Comparison of ENCODE assay signal across 24 cellular contexts in the genomic region with DNA sequence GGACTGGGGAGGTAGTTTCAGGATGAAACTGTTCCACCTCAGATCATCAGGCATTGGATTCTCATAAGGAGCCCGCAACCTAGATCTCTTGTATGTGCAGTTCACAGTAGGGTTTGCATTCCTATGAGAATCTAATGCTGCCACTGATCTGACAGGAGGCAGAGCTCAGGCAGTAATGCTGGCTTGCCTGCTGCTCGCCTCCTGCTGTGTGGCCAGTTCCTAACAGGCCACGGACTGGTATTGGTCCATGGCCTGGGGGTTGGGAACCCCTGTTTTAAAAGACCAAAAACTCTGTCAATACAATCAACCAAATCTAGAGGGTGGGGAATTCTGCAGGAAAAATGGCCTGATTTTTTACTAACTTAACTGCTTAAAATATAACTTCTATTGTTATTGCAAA.
DNase-seq lines count a peak whose midpoint lies in the region; ATAC-seq, FAIRE-seq and TF ChIP-seq lines count a peak whose summit lies in the region.
"Had no signal": no experiment of that assay in that cellular context is flagged by ENCODE, and none has a peak within 500 bp of the region (broad histone marks: within the 10 kb centered on the region; RNA-seq: fewer than 3 reads in every experiment).

No MANE protein-coding gene starts in this region.

- H3K4me1 ChIP-seq in skeletal muscle satellite cell (ENCODE audit: control insufficient read depth, insufficient read depth, low read length) (peaks cover 35% of the 10 kb centered on the region), esophagus squamous epithelium (peaks cover 0 to 17% (median 0%) of the 10 kb centered on the region in 3 donors)

- H3K9me3 ChIP-seq in skeletal muscle satellite cell (replicated peaks; ENCODE audit: low read length) (no peaks in the 10 kb centered on the region), esophagus squamous epithelium (no peaks in the 10 kb centered on the region)

- ATAC-seq in GM19328 (IDR thresholded peaks at IDR 0.05; ENCODE audit: unreplicated experiment) = no peak
- ATAC-seq: activated CD4-positive, alpha-beta T cell treated with anti-CD3 and anti-CD28 coated beads for 36 hours; natural killer cell treated with Interleukin-12 subunit alpha and Interleukin-12 subunit beta and Interleukin-15 and Interleukin-18, amount 100 ng/mL, for 72 hours; Panc1; stimulated activated effector memory CD8-positive, alpha-beta T cell treated with anti-CD3 and anti-CD28 coated beads, Interleukin-12 subunit alpha, Interleukin-12 subunit beta, amount 100 ng/mL, for 72 hours had no signal

- TF ChIP-seq POLR2A in esophagus squamous epithelium (IDR thresholded peaks at IDR 0.05) = no peak

- DNase-seq in ELR (ENCODE audit: low read depth) (peak; percentile 9), RCC 7860 (ENCODE audit: low spot score) (peak; percentile 8), choroid plexus epithelial cell (ENCODE audit: low read depth) (peak; percentile 58), kidney glomerular epithelial cell (lab: John Stamatoyannopoulos, UW) (no peak), esophagus squamous epithelium (lab: John Stamatoyannopoulos, UW) (no peak)
- DNase-seq: activated CD4-positive, alpha-beta T cell treated with anti-CD3 and anti-CD28 coated beads for 36 hours; activated naive CD8-positive, alpha-beta T cell treated with anti-CD3 and anti-CD28 coated beads, Interleukin-2, amount 10 ng/mL, durations not matched to agents 7 days and 5 days; activated T-cell treated with anti-CD3 and anti-CD28 coated beads for 4 hours; AML-193; CD8-positive, alpha-beta memory T cell; DMS153; H7; NCI-H1105 treated with DMSO at 0.1 percent for 48 hours; NCI-H2029; NCI-H526; retina; stimulated activated CD4-positive, alpha-beta T cell treated with anti-CD3 and anti-CD28 coated beads, Interleukin-4, amount 100 ng/mL, for 24 hours; T-helper 2 cell had no signal

- no peaks in the 10 kb centered on the region for H3K36me3 ChIP-seq in skeletal muscle satellite cell (ENCODE audit: insufficient read depth, low read length)
- H3K36me3 ChIP-seq in esophagus squamous epithelium = no peaks in the 10 kb centered on the region

- intact Hi-C loops in esophagus squamous epithelium (cut with DNase I) = no loop called here

- 74 to 90% methylated on average over 2 to 3 of the region's 3 CpGs for WGBS in esophagus squamous epithelium, 2 donors

- no peak overlapping the region for H3K4me2 ChIP-seq in skeletal muscle satellite cell (ENCODE audit: low read length)

- no peak for FAIRE-seq in RCC 7860 (lab: Jason Lieb, UNC)
- FAIRE-seq: keratinocyte had no signal

- H3K9ac ChIP-seq in skeletal muscle satellite cell (ENCODE audit: low read depth, low read length) = peak overlapping the region; percentile 14

- H3K27ac ChIP-seq in esophagus squamous epithelium = no peak overlapping the region

- H3K4me3 ChIP-seq in choroid plexus epithelial cell (ENCODE audit: low read depth, low read length) (no peak overlapping the region), skeletal muscle satellite cell (ENCODE audit: low read length) (no peak overlapping the region), esophagus squamous epithelium (no peak overlapping the region)

- H3K27me3 ChIP-seq in skeletal muscle satellite cell (ENCODE audit: control insufficient read depth, insufficient read depth, low read length) (no peaks in the 10 kb centered on the region), esophagus squamous epithelium (no peaks in the 10 kb centered on the region)

- TF ChIP-seq CTCF in choroid plexus epithelial cell (conservative IDR thresholded peaks at IDR 0.05; ENCODE audit: low read depth, low read length) (no peak), esophagus squamous epithelium (IDR thresholded peaks at IDR 0.05) (no peak)

Comparison
In these comparisons a context has a peak if more than half of its experiments do, and no peak if none do; other contexts are left out.
1. DNase-seq: peak in ELR (single experiment), RCC 7860 (single experiment) and choroid plexus epithelial cell (single experiment); none in kidney glomerular epithelial cell (single experiment) and esophagus squamous epithelium (single experiment).